ENCODE assay signal across 1 cellular context in the genomic region with DNA sequence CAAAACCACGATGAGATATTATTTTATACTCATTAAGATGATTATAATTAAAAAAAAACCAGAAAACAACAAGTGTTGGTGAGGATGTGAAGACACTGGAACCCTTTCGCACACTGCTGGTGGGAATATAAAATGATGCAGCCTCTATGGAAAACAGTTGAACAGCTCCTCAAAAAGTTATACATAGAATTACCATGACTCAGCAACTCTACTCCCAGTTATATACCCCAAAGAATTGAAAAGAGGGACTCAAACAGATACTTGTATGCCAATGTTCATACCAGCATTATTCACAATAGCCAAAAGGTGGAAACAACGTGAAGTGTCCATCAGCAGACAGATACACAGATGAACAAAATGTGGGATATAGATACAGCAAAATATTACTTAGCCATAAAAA.
TF ChIP-seq lines count a peak whose summit lies in the region.

No MANE protein-coding gene starts in this region.

TF ChIP-seq in K562, 482 proteins besides CTCF, POLR2A, EP300 and RAD21 (continued from another document):
- TF ChIP-seq HOMEZ (CRISPR knock-in tag; IDR thresholded peaks at IDR 0.05), result no peak
- no peak for TF ChIP-seq PML (IDR thresholded peaks at IDR 0.05; ENCODE audit: low read length)
- TF ChIP-seq SRSF1 (IDR thresholded peaks at IDR 0.05; ENCODE audit: low read depth, low read length), result no peak
- peak; percentile 96 for TF ChIP-seq MAFG (tag; conservative IDR thresholded peaks at IDR 0.05)
- no peak for TF ChIP-seq THRB (CRISPR knock-in tag; conservative IDR thresholded peaks at IDR 0.05)
- no peak for TF ChIP-seq BRCA1 (IDR thresholded peaks at IDR 0.05)
- no peak for TF ChIP-seq BRCA1 (CRISPR knock-in tag; IDR thresholded peaks at IDR 0.05)
- no peak for TF ChIP-seq TEAD4 (IDR thresholded peaks at IDR 0.05; ENCODE audit: low read length)
- TF ChIP-seq TEAD4 (CRISPR knock-in tag; IDR thresholded peaks at IDR 0.05; ENCODE audit: borderline replicate concordance), result no peak
- no peak for TF ChIP-seq POLR3G (IDR thresholded peaks at IDR 0.05; ENCODE audit: extremely low read depth, insufficient read length, insufficient replicate concordance)
- no peak for TF ChIP-seq POLR2AphosphoS5 (IDR thresholded peaks at IDR 0.05; ENCODE audit: control insufficient read depth, insufficient read depth, low read depth, low read length)
- TF ChIP-seq DPF2 (IDR thresholded peaks at IDR 0.05), result peak; percentile 30; the same call in 1 of the 2 replicates
- no peak for TF ChIP-seq MNT (conservative IDR thresholded peaks at IDR 0.05)
- TF ChIP-seq C11orf30 (IDR thresholded peaks at IDR 0.05; ENCODE audit: low read depth), result peak; percentile 96
- TF ChIP-seq SMARCA4 (IDR thresholded peaks at IDR 0.05), result peak; percentile 32; the same call in 1 of the 2 replicates
- no peak for TF ChIP-seq HNRNPH1 (optimal IDR thresholded peaks at IDR 0.05; ENCODE audit: low read depth, low read length)
- TF ChIP-seq MCM7 (IDR thresholded peaks at IDR 0.05), result no peak
- no peak for TF ChIP-seq COPS2 (conservative IDR thresholded peaks at IDR 0.05)
- TF ChIP-seq ETS2 (tag; IDR thresholded peaks at IDR 0.05; ENCODE audit: borderline replicate concordance, poor library complexity, severe bottlenecking), result no peak
- TF ChIP-seq ZNF212 (CRISPR knock-in tag; IDR thresholded peaks at IDR 0.05), result no peak
- TF ChIP-seq E2F3 (CRISPR knock-in tag; IDR thresholded peaks at IDR 0.05), result no peak
- peak; percentile 98 for TF ChIP-seq ZNF316 (IDR thresholded peaks at IDR 0.05)
- no peak for TF ChIP-seq ZNF24 (IDR thresholded peaks at IDR 0.05)
- TF ChIP-seq, protein P1, sequence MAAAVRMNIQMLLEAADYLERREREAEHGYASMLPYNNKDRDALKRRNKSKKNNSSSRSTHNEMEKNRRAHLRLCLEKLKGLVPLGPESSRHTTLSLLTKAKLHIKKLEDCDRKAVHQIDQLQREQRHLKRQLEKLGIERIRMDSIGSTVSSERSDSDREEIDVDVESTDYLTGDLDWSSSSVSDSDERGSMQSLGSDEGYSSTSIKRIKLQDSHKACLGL (CRISPR knock-in tag; IDR thresholded peaks at IDR 0.05; ENCODE audit: borderline replicate concordance, poor library complexity, severe bottlenecking), result no peak
- no peak for TF ChIP-seq SAP30 (IDR thresholded peaks at IDR 0.05; ENCODE audit: borderline replicate concordance, insufficient read depth, low read depth, low read length, poor library complexity, severe bottlenecking)
- TF ChIP-seq, protein P2, sequence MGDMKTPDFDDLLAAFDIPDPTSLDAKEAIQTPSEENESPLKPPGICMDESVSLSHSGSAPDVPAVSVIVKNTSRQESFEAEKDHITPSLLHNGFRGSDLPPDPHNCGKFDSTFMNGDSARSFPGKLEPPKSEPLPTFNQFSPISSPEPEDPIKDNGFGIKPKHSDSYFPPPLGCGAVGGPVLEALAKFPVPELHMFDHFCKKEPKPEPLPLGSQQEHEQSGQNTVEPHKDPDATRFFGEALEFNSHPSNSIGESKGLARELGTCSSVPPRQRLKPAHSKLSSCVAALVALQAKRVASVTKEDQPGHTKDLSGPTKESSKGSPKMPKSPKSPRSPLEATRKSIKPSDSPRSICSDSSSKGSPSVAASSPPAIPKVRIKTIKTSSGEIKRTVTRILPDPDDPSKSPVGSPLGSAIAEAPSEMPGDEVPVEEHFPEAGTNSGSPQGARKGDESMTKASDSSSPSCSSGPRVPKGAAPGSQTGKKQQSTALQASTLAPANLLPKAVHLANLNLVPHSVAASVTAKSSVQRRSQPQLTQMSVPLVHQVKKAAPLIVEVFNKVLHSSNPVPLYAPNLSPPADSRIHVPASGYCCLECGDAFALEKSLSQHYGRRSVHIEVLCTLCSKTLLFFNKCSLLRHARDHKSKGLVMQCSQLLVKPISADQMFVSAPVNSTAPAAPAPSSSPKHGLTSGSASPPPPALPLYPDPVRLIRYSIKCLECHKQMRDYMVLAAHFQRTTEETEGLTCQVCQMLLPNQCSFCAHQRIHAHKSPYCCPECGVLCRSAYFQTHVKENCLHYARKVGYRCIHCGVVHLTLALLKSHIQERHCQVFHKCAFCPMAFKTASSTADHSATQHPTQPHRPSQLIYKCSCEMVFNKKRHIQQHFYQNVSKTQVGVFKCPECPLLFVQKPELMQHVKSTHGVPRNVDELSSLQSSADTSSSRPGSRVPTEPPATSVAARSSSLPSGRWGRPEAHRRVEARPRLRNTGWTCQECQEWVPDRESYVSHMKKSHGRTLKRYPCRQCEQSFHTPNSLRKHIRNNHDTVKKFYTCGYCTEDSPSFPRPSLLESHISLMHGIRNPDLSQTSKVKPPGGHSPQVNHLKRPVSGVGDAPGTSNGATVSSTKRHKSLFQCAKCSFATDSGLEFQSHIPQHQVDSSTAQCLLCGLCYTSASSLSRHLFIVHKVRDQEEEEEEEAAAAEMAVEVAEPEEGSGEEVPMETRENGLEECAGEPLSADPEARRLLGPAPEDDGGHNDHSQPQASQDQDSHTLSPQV (IDR thresholded peaks at IDR 0.05), result peak; percentile 49; the same call in 1 of the 2 replicates
- TF ChIP-seq RAD51 (IDR thresholded peaks at IDR 0.05; ENCODE audit: borderline replicate concordance, low read depth), result no peak
- TF ChIP-seq MAFK (IDR thresholded peaks at IDR 0.05; ENCODE audit: low read length), result peak; percentile 83
- no peak for TF ChIP-seq DIDO1 (tag; IDR thresholded peaks at IDR 0.05; ENCODE audit: low read depth)
- TF ChIP-seq ATF2 (CRISPR knock-in tag; IDR thresholded peaks at IDR 0.05), result no peak
